In the genomic region with DNA sequence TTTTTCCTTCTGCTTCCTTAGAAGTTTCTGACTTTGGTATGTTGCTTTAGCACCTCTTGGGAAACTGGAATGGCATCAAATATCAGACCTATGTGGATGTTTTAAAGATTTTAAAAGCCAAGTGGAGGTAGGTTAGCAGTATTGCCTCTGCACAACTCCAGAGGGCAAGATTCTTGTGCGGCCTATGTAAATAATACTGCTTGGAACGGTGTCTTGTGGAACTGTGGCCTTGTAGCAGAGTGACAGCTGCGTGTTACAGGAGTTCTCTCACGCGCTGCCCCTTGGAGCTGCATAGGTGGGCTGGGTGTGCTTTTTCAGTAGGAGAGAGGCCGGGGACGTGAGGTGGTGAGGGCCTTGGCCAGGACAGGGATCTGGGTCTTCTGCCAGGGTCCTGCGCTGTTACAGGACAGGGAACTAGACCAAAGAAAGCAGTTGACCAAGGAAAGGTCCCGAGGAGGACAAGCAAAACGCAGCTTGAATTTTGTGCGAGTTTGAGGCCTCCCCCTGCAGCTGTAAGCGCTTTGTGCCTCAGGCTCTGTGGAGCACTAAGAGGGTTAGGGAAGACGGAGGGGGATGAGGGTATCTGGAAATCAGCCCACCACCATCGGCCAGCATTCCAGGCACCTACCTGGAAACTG, we compare ENCODE assay signal across 10 cellular contexts. TPM values are rescaled to one million over a fixed set of nuclear protein-coding genes. Genes with fewer than 3 reads are reported as not detected.
DNase-seq lines count a peak whose midpoint lies in the region; TF ChIP-seq lines count a peak whose summit lies in the region.
"Had no signal": no experiment of that assay in that cellular context is flagged by ENCODE, and none has a peak within 500 bp of the region (broad histone marks: within the 10 kb centered on the region; RNA-seq: fewer than 3 reads in every experiment).

No MANE protein-coding gene starts in this region.

- H3K27me3 Mint-ChIP-seq in neural crest cell (ENCODE audit: low read depth) = no peaks in the 10 kb centered on the region

- H3K9ac ChIP-seq in BLaER1 treated with 17β-estradiol and CSF1 and Interleukin-3, amounts not matched to agents 10 nM and 100 nM = peak overlapping the region; percentile 96 to 99 (median 97)

- H3K4me1 Mint-ChIP-seq in neural crest cell = peaks cover 31% of the 10 kb centered on the region

- TF ChIP-seq POLR2A in NB4 (IDR thresholded peaks at IDR 0.05; ENCODE audit: extremely low read depth, insufficient read length) = no peak

- H3K36me3 Mint-ChIP-seq in neural crest cell (ENCODE audit: low read depth) = no peaks in the 10 kb centered on the region

- peak overlapping the region; percentile 87 to 100 (median 98) for H3K4me2 ChIP-seq in BLaER1 treated with 17β-estradiol and CSF1 and Interleukin-3, amounts not matched to agents 10 nM and 100 nM

- H3K27me3 ChIP-seq in BLaER1 treated with 17β-estradiol and CSF1 and Interleukin-3, amounts not matched to agents 10 nM and 100 nM = no peaks in the 10 kb centered on the region
- H3K27me3 ChIP-seq in effector memory CD4-positive, alpha-beta T cell (replicated peaks; ENCODE audit: control insufficient read depth, insufficient read depth, low read length, poor library complexity, severe bottlenecking) = no peaks in the 10 kb centered on the region
- H3K27me3 ChIP-seq in H7 (ENCODE audit: control insufficient read depth, insufficient read depth, low read length) = no peaks in the 10 kb centered on the region

- H4K20me1 ChIP-seq in BLaER1 treated with 17β-estradiol and CSF1 and Interleukin-3, amounts not matched to agents 10 nM and 100 nM = peaks cover 51 to 58% (median 56%) of the 10 kb centered on the region in 11 experiments; a peak in 21 of 22 replicates

- H3K4me1 ChIP-seq in BLaER1 treated with 17β-estradiol and CSF1 and Interleukin-3, amounts not matched to agents 10 nM and 100 nM = peaks cover 46 to 66% (median 54%) of the 10 kb centered on the region in 10 experiments
- peaks cover 32% of the 10 kb centered on the region for H3K4me1 ChIP-seq in effector memory CD4-positive, alpha-beta T cell (ENCODE audit: control insufficient read depth, insufficient read depth, low read length, poor library complexity, severe bottlenecking)

- H3K27ac Mint-ChIP-seq in neural crest cell (ENCODE audit: unreplicated experiment) = no peak overlapping the region

- H3K4me3 Mint-ChIP-seq in neural crest cell = peak overlapping the region; percentile 98

- peak overlapping the region; percentile 91 to 99 (median 96); a peak in 14 of 22 replicates for H3K27ac ChIP-seq in BLaER1 treated with 17β-estradiol and CSF1 and Interleukin-3, amounts not matched to agents 10 nM and 100 nM
- H3K27ac ChIP-seq in effector memory CD4-positive, alpha-beta T cell (ENCODE audit: insufficient read depth, low read length, poor library complexity, severe bottlenecking) = peak overlapping the region; percentile 78

- no peaks in the 10 kb centered on the region for H3K9me3 Mint-ChIP-seq in neural crest cell

- TF ChIP-seq CTCF in NB4 (IDR thresholded peaks at IDR 0.05; ENCODE audit: low read depth, low read length) (no peak), neural crest cell (conservative IDR thresholded peaks at IDR 0.05) (no peak)

- DNase-seq in NB4 (ENCODE audit: low read depth) = no peak
- DNase-seq in effector memory CD4-positive, alpha-beta T cell = no peak
- no peak for DNase-seq in neural crest cell (ENCODE audit: low read depth, low spot score)
- no peak for DNase-seq in NCI-H345 treated with DMSO at 0.1 percent for 48 hours (lab: John Stamatoyannopoulos, UW; ENCODE audit: unreplicated experiment)
- no peak for DNase-seq in DMS114 treated with DMSO at 0.1 percent for 48 hours (lab: John Stamatoyannopoulos, UW; ENCODE audit: unreplicated experiment)
- DNase-seq in EL = no peak
- DNase-seq in H7 = no peak
- DNase-seq: amniotic stem cell, NCI-H1092 treated with DMSO at 0.1 percent for 48 hours had no signal

- no peaks in the 10 kb centered on the region for H3K9me3 ChIP-seq in BLaER1 treated with 17β-estradiol and CSF1 and Interleukin-3, amounts not matched to agents 10 nM and 100 nM (replicated peaks in 1 of 11)
- H3K9me3 ChIP-seq in effector memory CD4-positive, alpha-beta T cell (ENCODE audit: control insufficient read depth, low read length) = no peaks in the 10 kb centered on the region

- H3K4me3 ChIP-seq in BLaER1 treated with 17β-estradiol and CSF1 and Interleukin-3, amounts not matched to agents 10 nM and 100 nM = peak overlapping the region; percentile 89 to 99 (median 94)
- H3K4me3 ChIP-seq in NB4 (ENCODE audit: low read depth, low read length) (peak overlapping the region; percentile 82), H7 (ENCODE audit: insufficient read depth, low read depth, low read length) (no peak overlapping the region)
- H3K4me3 ChIP-seq in effector memory CD4-positive, alpha-beta T cell (ENCODE audit: insufficient read depth, low read depth, low read length, poor library complexity, severe bottlenecking) = peak overlapping the region; percentile 82

- H3K36me3 ChIP-seq in BLaER1 treated with 17β-estradiol and CSF1 and Interleukin-3, amounts not matched to agents 10 nM and 100 nM = peaks cover 0 to 20% (median 6%) of the 10 kb centered on the region in 11 experiments; a peak in 6 of 22 replicates
- no peaks in the 10 kb centered on the region for H3K36me3 ChIP-seq in effector memory CD4-positive, alpha-beta T cell (ENCODE audit: control insufficient read depth, insufficient read depth, low read length)
- H3K36me3 ChIP-seq in H7 (replicated peaks; ENCODE audit: control insufficient read depth, insufficient read depth, low read length) = no peaks in the 10 kb centered on the region

RNA-seq across cellular contexts. Expression of a gene that starts 1.5 kb away (rescaled TPM):
- 23.9 and 25.0 TPM in 2 replicates for total RNA-seq in neural crest cell
- 14.5 and 19.3 TPM in 2 replicates for total RNA-seq in H7 (2014; rRNA removed; shearing (Covaris generic))
